ENCODE assay signal across 2 cellular contexts in the genomic region with DNA sequence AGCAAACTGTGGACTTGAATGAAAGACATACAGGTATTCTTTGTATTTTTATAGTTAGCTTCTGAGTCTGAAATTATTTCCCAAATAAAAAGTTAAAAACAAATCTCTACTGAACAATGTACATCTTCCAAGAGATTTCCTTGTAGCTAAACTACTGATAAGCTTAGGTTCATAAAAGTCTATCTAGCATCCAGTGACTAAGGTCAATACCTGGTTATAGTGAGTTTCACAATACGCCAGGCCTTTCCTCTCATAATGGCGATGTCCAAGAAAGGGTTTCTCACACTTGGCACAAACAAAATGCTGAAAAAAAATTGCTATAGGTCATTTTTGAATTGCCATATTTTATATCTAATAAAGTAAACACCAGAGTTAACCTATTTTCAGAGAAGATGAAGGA. TPM values are rescaled to one million over a fixed set of nuclear protein-coding genes. Genes with fewer than 3 reads are reported as not detected.
"Had no signal": no experiment of that assay in that cellular context is flagged by ENCODE, and none has a peak within 500 bp of the region (broad histone marks: within the 10 kb centered on the region; RNA-seq: fewer than 3 reads in every experiment).

No MANE protein-coding gene starts in this region.

RNA-seq across cellular contexts. Expression of a gene that starts 21.7 kb away (rescaled TPM):
- total RNA-seq: suprapubic skin, urinary bladder had no signal
